Comparison of ENCODE assay signal across 1 cellular context in the genomic region with DNA sequence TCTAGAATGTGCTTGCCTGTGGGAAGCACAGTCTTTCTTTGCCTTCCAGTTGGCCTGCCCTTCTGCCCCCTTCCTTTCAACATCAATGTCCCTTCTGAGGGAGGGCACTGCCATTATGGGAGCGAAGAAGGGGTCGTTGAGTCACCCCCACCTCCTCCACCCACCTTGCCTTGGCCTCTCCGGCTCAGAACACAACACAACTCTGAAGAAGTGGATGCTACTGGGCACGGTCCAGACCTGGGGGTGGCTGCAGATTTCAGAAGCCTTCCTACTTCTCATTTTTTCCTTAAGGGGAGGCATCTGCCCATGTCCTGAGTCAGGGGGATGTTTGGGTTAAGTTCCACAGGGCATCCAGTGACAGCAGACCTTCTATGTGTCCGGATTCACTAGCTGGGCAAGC.
TF ChIP-seq lines count a peak whose summit lies in the region.

No MANE protein-coding gene starts in this region.

TF ChIP-seq in WTC11, 78 proteins besides CTCF, POLR2A, EP300 and RAD21 (continued from another document):
- TF ChIP-seq, protein P1, sequence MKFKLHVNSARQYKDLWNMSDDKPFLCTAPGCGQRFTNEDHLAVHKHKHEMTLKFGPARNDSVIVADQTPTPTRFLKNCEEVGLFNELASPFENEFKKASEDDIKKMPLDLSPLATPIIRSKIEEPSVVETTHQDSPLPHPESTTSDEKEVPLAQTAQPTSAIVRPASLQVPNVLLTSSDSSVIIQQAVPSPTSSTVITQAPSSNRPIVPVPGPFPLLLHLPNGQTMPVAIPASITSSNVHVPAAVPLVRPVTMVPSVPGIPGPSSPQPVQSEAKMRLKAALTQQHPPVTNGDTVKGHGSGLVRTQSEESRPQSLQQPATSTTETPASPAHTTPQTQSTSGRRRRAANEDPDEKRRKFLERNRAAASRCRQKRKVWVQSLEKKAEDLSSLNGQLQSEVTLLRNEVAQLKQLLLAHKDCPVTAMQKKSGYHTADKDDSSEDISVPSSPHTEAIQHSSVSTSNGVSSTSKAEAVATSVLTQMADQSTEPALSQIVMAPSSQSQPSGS (CRISPR knock-in tag; IDR thresholded peaks at IDR 0.05; ENCODE audit: borderline replicate concordance, low read depth) = no peak
- TF ChIP-seq CDX4 (CRISPR knock-in tag; IDR thresholded peaks at IDR 0.05; ENCODE audit: borderline replicate concordance) = no peak
